In the genomic region with DNA sequence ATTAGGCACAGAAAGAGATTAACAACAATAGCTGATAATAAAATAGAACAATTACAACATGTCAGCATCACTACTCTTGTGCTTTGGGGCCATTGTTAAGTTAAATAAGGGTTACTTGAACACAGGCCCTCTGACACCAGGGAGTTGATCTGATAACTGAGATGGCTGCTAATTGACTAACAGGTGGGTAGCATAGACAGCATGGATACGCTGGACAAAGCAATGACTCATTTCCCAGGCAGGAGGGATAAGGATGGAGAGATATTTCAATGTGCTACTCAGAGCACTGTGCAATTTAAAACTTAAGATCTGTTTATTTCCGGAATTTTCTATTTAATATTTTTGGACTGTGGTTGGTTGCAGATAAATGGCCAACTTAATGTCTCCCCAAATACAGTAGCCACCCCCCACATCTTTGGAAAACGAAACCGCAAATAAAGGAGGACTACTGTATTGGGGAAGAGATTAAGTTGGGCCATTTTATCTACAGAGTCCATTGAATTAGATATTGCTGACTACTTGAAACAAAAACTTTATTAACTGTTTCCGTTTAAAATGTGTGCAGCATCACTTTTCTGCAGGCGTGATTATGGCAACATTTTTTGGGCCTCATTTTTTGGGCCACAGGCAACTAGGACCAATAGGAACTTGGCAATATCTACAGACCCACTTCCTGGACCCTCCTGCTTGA, we compare ENCODE assay signal across 25 cellular contexts.
"Had no signal": no experiment of that assay in that cellular context is flagged by ENCODE, and none has a peak within 500 bp of the region (broad histone marks: within the 10 kb centered on the region; RNA-seq: fewer than 3 reads in every experiment).

No MANE protein-coding gene starts in this region.

- ATAC-seq: left lobe of liver; lower lobe of right lung; naive thymus-derived CD4-positive, alpha-beta T cell; natural killer cell treated with Interleukin-12 subunit alpha and Interleukin-12 subunit beta and Interleukin-15 and Interleukin-18, amount 100 ng/mL, for 72 hours; right lobe of liver; stimulated activated effector memory CD8-positive, alpha-beta T cell treated with anti-CD3 and anti-CD28 coated beads, Interleukin-12 subunit alpha, Interleukin-12 subunit beta, amount 100 ng/mL, for 72 hours had no signal

- H3K36me3 ChIP-seq: lower lobe of right lung, ovary, right atrium auricular region, right lobe of liver, spleen, suprapubic skin, thoracic aorta, tibial artery, uterus had no signal

- H3K27ac Mint-ChIP-seq: mesothelial cell of epicardium; progenitor cell of endocrine pancreas; stimulated activated effector memory CD8-positive, alpha-beta T cell treated with anti-CD3 and anti-CD28 coated beads, Interleukin-12 subunit alpha, Interleukin-12 subunit beta, amount 100 ng/mL, for 72 hours; stimulated activated naive CD8-positive, alpha-beta T cell treated with anti-CD3 and anti-CD28 coated beads, Interleukin-15, Interleukin-2, amounts not matched to agents 100 ng/mL and 50 ng/mL, for 24 hours; type B pancreatic cell had no signal

- H3K4me3 ChIP-seq: lower lobe of right lung, ovary, right atrium auricular region, right lobe of liver, skin epidermis, spleen, suprapubic skin, thoracic aorta, tibial artery, uterus had no signal

- H3K9me3 ChIP-seq: ovary, right atrium auricular region, right lobe of liver, suprapubic skin, thoracic aorta, tibial artery, uterus had no signal

- H3K27me3 Mint-ChIP-seq: natural killer cell treated with Interleukin-12 subunit alpha and Interleukin-12 subunit beta and Interleukin-15 and Interleukin-18, amount 100 ng/mL, for 72 hours; progenitor cell of endocrine pancreas; stimulated activated naive CD8-positive, alpha-beta T cell treated with anti-CD3 and anti-CD28 coated beads, Interleukin-15, Interleukin-2, amounts not matched to agents 100 ng/mL and 50 ng/mL, for 24 hours; type B pancreatic cell had no signal

- H3K36me3 Mint-ChIP-seq: stimulated activated effector memory CD8-positive, alpha-beta T cell treated with anti-CD3 and anti-CD28 coated beads, Interleukin-12 subunit alpha, Interleukin-12 subunit beta, amount 100 ng/mL, for 72 hours; type B pancreatic cell had no signal

- FAIRE-seq: keratinocyte had no signal

- H3K27me3 ChIP-seq: ovary, right atrium auricular region, right lobe of liver, spleen, suprapubic skin, tibial artery, uterus had no signal

- H3K27ac ChIP-seq: lower lobe of right lung, ovary, right atrium auricular region, right lobe of liver, spleen, suprapubic skin, thoracic aorta, tibial artery, uterus had no signal

- H3K4me3 Mint-ChIP-seq: mesothelial cell of epicardium; natural killer cell treated with Interleukin-12 subunit alpha and Interleukin-12 subunit beta and Interleukin-15 and Interleukin-18, amount 100 ng/mL, for 72 hours; stimulated activated effector memory CD8-positive, alpha-beta T cell treated with anti-CD3 and anti-CD28 coated beads, Interleukin-12 subunit alpha, Interleukin-12 subunit beta, amount 100 ng/mL, for 72 hours; stimulated activated naive CD8-positive, alpha-beta T cell treated with anti-CD3 and anti-CD28 coated beads, Interleukin-15, Interleukin-2, amounts not matched to agents 100 ng/mL and 50 ng/mL, for 24 hours; type B pancreatic cell had no signal

- DNase-seq: hippocampal formation; kidney glomerular epithelial cell; lower lobe of right lung; mammary epithelial cell; mesendoderm; naive thymus-derived CD4-positive, alpha-beta T cell; ovary; right lobe of liver; spleen; stimulated activated CD4-positive, alpha-beta T cell treated with anti-CD3 and anti-CD28 coated beads, Interleukin-4, amount 100 ng/mL, for 24 hours; stimulated activated naive CD4-positive, alpha-beta T cell; tibial artery; uterus had no signal

- H3K4me1 ChIP-seq: lower lobe of right lung, right atrium auricular region, right lobe of liver, spleen, tibial artery, uterus had no signal
